ENCODE assay signal across 20 cellular contexts in the genomic region with DNA sequence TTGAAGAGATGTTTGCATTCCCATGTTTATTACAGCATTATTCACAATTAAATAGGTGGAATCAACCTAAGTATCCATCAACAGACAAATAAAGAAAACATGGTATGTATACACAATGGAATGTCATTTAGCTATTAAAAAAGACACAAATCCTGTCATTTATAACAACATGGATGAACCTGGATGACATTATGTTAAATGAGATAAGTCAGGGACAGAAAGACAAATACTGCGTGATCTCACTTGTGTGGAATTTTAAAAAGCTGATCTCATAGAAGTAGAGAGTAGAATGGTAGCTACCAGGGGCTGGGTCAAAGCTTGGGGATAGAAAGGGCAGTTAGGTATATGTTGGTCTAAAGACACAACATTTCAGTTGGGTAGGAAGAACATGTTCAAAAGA.
"Had no signal": no experiment of that assay in that cellular context is flagged by ENCODE, and none has a peak within 500 bp of the region (broad histone marks: within the 10 kb centered on the region; RNA-seq: fewer than 3 reads in every experiment).

No MANE protein-coding gene starts in this region.

- H3K4me2 ChIP-seq: SK-N-SH had no signal

- H3K27ac ChIP-seq: RWPE1 had no signal

- H3K9ac ChIP-seq: SK-N-SH had no signal

- DNase-seq: KBM-7, MV-4-11, NCI-H1048, NCI-H1105, NCI-H1417, NCI-H1436 treated with DMSO at 0.1 percent for 48 hours, NCI-H1694, NCI-H187 treated with DMSO at 0.1 percent for 48 hours, NCI-H2029 treated with DMSO at 0.1 percent for 48 hours, NCI-H2171 treated with DMSO at 0.1 percent for 48 hours, NCI-H345, NCI-H446 treated with DMSO at 0.1 percent for 48 hours, NCI-H510A treated with DMSO at 0.1 percent for 48 hours, NCI-H526, NCI-H774, SHP77, SK-N-SH, SW 1271, T-cell had no signal

- H3K9me3 ChIP-seq: SK-N-SH had no signal
